In genomic region chr2:219543596-219544358, GRCh38 we compare ENCODE assay signal across 1 cellular context.
TF ChIP-seq lines count a peak whose summit lies in the region.

Gene CHPF, minus strand, starts transcription at chr2:219543809. Its CDS starts 271 bp downstream, at chr2:219543538.
Gene TMEM198, plus strand, starts transcription at chr2:219544028. Its CDS starts 700 bp downstream, at chr2:219544728.

TF ChIP-seq in HepG2, 621 proteins besides CTCF, POLR2A, EP300 and RAD21 (continued from another document and continues in another):
- TF ChIP-seq HOMEZ (CRISPR knock-in tag; IDR thresholded peaks at IDR 0.05; ENCODE audit: low read depth) (peak; percentile 42; the same call in 1 of the 2 replicates), ZNF18 (CRISPR knock-in tag; IDR thresholded peaks at IDR 0.05; ENCODE audit: insufficient replicate concordance) (peak; percentile 72), ZBTB7A (CRISPR knock-in tag; IDR thresholded peaks at IDR 0.05) (peak; percentile 99), SKIL (CRISPR knock-in tag; IDR thresholded peaks at IDR 0.05; ENCODE audit: borderline replicate concordance) (no peak), ARNT (IDR thresholded peaks at IDR 0.05) (no peak), ZNF207 (IDR thresholded peaks at IDR 0.05; ENCODE audit: borderline replicate concordance) (no peak), ZSCAN31 (CRISPR knock-in tag; IDR thresholded peaks at IDR 0.05; ENCODE audit: low read depth) (peak; percentile 69; the same call in 1 of the 2 replicates), ZNF331 (CRISPR knock-in tag; IDR thresholded peaks at IDR 0.05) (peak; percentile 68), IRX3 (CRISPR knock-in tag; IDR thresholded peaks at IDR 0.05; ENCODE audit: borderline replicate concordance, low read depth) (peak; percentile 72; the same call in 1 of the 2 replicates), ZNF17 (CRISPR knock-in tag; IDR thresholded peaks at IDR 0.05) (no peak), FOSL2 (CRISPR knock-in tag; IDR thresholded peaks at IDR 0.05) (peak; percentile 76), ZNF577 (CRISPR knock-in tag; IDR thresholded peaks at IDR 0.05; ENCODE audit: borderline replicate concordance, low read depth) (no peak), ZFP82 (CRISPR knock-in tag; IDR thresholded peaks at IDR 0.05; ENCODE audit: borderline replicate concordance) (peak; percentile 37; the same call in 1 of the 2 replicates), MIER3 (CRISPR knock-in tag; IDR thresholded peaks at IDR 0.05; ENCODE audit: borderline replicate concordance) (peak; percentile 98), SRSF1 (optimal IDR thresholded peaks at IDR 0.05; ENCODE audit: low read depth, low read length) (peak; percentile 89), MBD4 (IDR thresholded peaks at IDR 0.05; ENCODE audit: borderline replicate concordance, low read length) (no peak), ZNF343 (CRISPR knock-in tag; IDR thresholded peaks at IDR 0.05) (0 out of 2 replicates have a peak, but pooled peaks have one; percentile 66), BCLAF1 (IDR thresholded peaks at IDR 0.05) (no peak), SOX13 (IDR thresholded peaks at IDR 0.05) (no peak), SOX13 (CRISPR knock-in tag; conservative IDR thresholded peaks at IDR 0.05 in 1 of 2, IDR thresholded peaks at IDR 0.05 in 1 of 2) (peak in 1 of 2 experiments; percentile 38; a peak in 1 of 4 replicates), KLF6 (CRISPR knock-in tag; IDR thresholded peaks at IDR 0.05) (no peak; the same call in 1 of the 2 replicates), NFIC (IDR thresholded peaks at IDR 0.05; ENCODE audit: low read length) (no peak), ZNF768 (CRISPR knock-in tag; IDR thresholded peaks at IDR 0.05) (peak; percentile 56; the same call in 1 of the 2 replicates), SNAI1 (CRISPR knock-in tag; IDR thresholded peaks at IDR 0.05; ENCODE audit: borderline replicate concordance) (no peak), SIX4 (CRISPR knock-in tag; IDR thresholded peaks at IDR 0.05) (peak; percentile 84), KLF15 (CRISPR knock-in tag; IDR thresholded peaks at IDR 0.05; ENCODE audit: borderline replicate concordance) (no peak; the same call in 1 of the 2 replicates), ATF1 (CRISPR knock-in tag; IDR thresholded peaks at IDR 0.05) (peak; percentile 95), ARNT2 (CRISPR knock-in tag; IDR thresholded peaks at IDR 0.05; ENCODE audit: low read depth) (peak; percentile 72), POLR2G (IDR thresholded peaks at IDR 0.05; ENCODE audit: low read depth, low read length) (peak; percentile 91), CBX5 (CRISPR knock-in tag; IDR thresholded peaks at IDR 0.05; ENCODE audit: borderline replicate concordance) (peak; percentile 72; the same call in 1 of the 2 replicates), RARA (CRISPR knock-in tag; IDR thresholded peaks at IDR 0.05) (peak; percentile 55; the same call in 1 of the 2 replicates), ZNF430 (CRISPR knock-in tag; IDR thresholded peaks at IDR 0.05) (peak; percentile 56; the same call in 1 of the 2 replicates), PPARG (CRISPR knock-in tag; conservative IDR thresholded peaks at IDR 0.05) (peak; percentile 61), ZNF292 (CRISPR knock-in tag; IDR thresholded peaks at IDR 0.05; ENCODE audit: borderline replicate concordance, low read depth) (peak; percentile 60; the same call in 1 of the 2 replicates), NR2F2 (IDR thresholded peaks at IDR 0.05; ENCODE audit: borderline replicate concordance, low read depth) (no peak), TAF1 (CRISPR knock-in tag; IDR thresholded peaks at IDR 0.05) (peak; percentile 78), ZNF142 (CRISPR knock-in tag; IDR thresholded peaks at IDR 0.05) (peak; percentile 95; the same call in 1 of the 2 replicates), HNRNPLL (IDR thresholded peaks at IDR 0.05; ENCODE audit: low read depth, low read length, poor library complexity, severe bottlenecking) (peak; percentile 92), MNT (IDR thresholded peaks at IDR 0.05) (peak; percentile 69), CHD4 (IDR thresholded peaks at IDR 0.05; ENCODE audit: borderline replicate concordance, low read length) (no peak), TCF7L2 (IDR thresholded peaks at IDR 0.05; ENCODE audit: low read depth, low read length) (no peak), HINFP (CRISPR knock-in tag; IDR thresholded peaks at IDR 0.05; ENCODE audit: low read depth) (peak; percentile 72; the same call in 1 of the 2 replicates), HNRNPH1 (optimal IDR thresholded peaks at IDR 0.05; ENCODE audit: low read depth, low read length) (no peak)
